In genomic region chr9:93894691-93895079, GRCh38 we compare ENCODE assay signal across 22 cellular contexts.
DNase-seq lines count a peak whose midpoint lies in the region; ATAC-seq and TF ChIP-seq lines count a peak whose summit lies in the region.
"Had no signal": no experiment of that assay in that cellular context is flagged by ENCODE, and none has a peak within 500 bp of the region (broad histone marks: within the 10 kb centered on the region; RNA-seq: fewer than 3 reads in every experiment).

No MANE protein-coding gene starts in this region.

- in situ Hi-C loops in transverse colon (cut with MboI; ENCODE audit: low pct_ligation_motif_present in 1 of 4, low pct_unique_long_range_greater_than_20kb in 1 of 4, low sequenced_read_pairs in 3 of 4), result no loop called here

- TF ChIP-seq EP300 in transverse colon (IDR thresholded peaks at IDR 0.05; ENCODE audit: low read depth), result no peak

- intact Hi-C loops in transverse colon (cut with DNase I; ENCODE audit: low total_unique reads), result no loop called here

- no peak for ATAC-seq in left lobe of liver
- ATAC-seq in stimulated activated naive CD8-positive, alpha-beta T cell treated with anti-CD3 and anti-CD28 coated beads, Interleukin-15, Interleukin-2, amounts not matched to agents 100 U/mL and 50 U/mL, for 24 hours, result no peak
- no peak for ATAC-seq in GM18861 (IDR thresholded peaks at IDR 0.05; ENCODE audit: unreplicated experiment)
- no peak for ATAC-seq in HG03039 (IDR thresholded peaks at IDR 0.05; ENCODE audit: unreplicated experiment)
- ATAC-seq: HCT116; naive thymus-derived CD4-positive, alpha-beta T cell had no signal

- no peaks in the 10 kb centered on the region for H3K36me3 ChIP-seq in transverse colon
- H3K36me3 ChIP-seq: esophagus muscularis mucosa, right atrium auricular region, SJSA1, uterus had no signal

- WGBS in transverse colon (ENCODE audit: low coverage in 1 of 2), 2 donors, result 90 to 100% methylated on average over 2 to 6 of the region's 6 CpGs

- TF ChIP-seq POLR2A in transverse colon (IDR thresholded peaks at IDR 0.05), result no peak

- no peak overlapping the region for H3K4me3 ChIP-seq in transverse colon
- H3K4me3 ChIP-seq: esophagus muscularis mucosa, right atrium auricular region, SJSA1, uterus had no signal

- no peaks in the 10 kb centered on the region for H3K4me1 ChIP-seq in transverse colon
- H3K4me1 ChIP-seq: esophagus muscularis mucosa, right atrium auricular region, SJSA1, uterus had no signal

- DNase-seq in activated CD8-positive, alpha-beta memory T cell treated with anti-CD3 and anti-CD28 coated beads for 24 hours, result peak; percentile 43
- no peak for DNase-seq in activated CD8-positive, alpha-beta memory T cell treated with anti-CD3 and anti-CD28 coated beads, Interleukin-2, amount 50 U/mL, for 4 hours
- DNase-seq in NCI-H69 (lab: John Stamatoyannopoulos, UW) (peak; percentile 18), left lobe of liver (ENCODE audit: low spot score) (peak; percentile 42), transverse colon (peak; percentile 6)
- no peak for DNase-seq in stimulated activated naive CD8-positive, alpha-beta T cell treated with anti-CD3 and anti-CD28 coated beads, Interleukin-15, Interleukin-2, amounts not matched to agents 100 U/mL and 50 U/mL, for 24 hours
- DNase-seq: ACHN; activated CD4-positive, alpha-beta T cell treated with anti-CD3 and anti-CD28 coated beads, Interleukin-2, amount 10 ng/mL, durations not matched to agents 24 days and 14 days; activated effector memory CD4-positive, alpha-beta T cell treated with Interleukin-2 at 50 U/mL for 16 hours; C1 segment of cervical spinal cord; effector memory CD4-positive, alpha-beta T cell; Karpas-422; MV-4-11; stimulated activated CD4-positive, alpha-beta T cell treated with anti-CD3 and anti-CD28 coated beads, Interleukin-15, amount 100 ng/mL, for 24 hours; uterus had no signal

- no peak overlapping the region for H3K27ac ChIP-seq in transverse colon
- H3K27ac ChIP-seq: esophagus muscularis mucosa, right atrium auricular region, SJSA1, uterus had no signal

- H3K9me3 ChIP-seq in transverse colon, result peaks cover 0 to 11% of the 10 kb centered on the region in 2 donors
- H3K9me3 ChIP-seq: SJSA1, uterus had no signal

- TF ChIP-seq CTCF in transverse colon (IDR thresholded peaks at IDR 0.05), result no peak

- no peaks in the 10 kb centered on the region for H3K27me3 ChIP-seq in transverse colon
- H3K27me3 ChIP-seq: esophagus muscularis mucosa, right atrium auricular region, SJSA1, uterus had no signal

Comparison
In these comparisons a context has a peak if more than half of its experiments do, and no peak if none do; other contexts are left out.
1. DNase-seq: peak in activated CD8-positive, alpha-beta memory T cell treated with anti-CD3 and anti-CD28 coated beads for 24 hours (single experiment), NCI-H69 (single experiment), left lobe of liver (single experiment) and transverse colon (single experiment); none in activated CD8-positive, alpha-beta memory T cell treated with anti-CD3 and anti-CD28 coated beads, Interleukin-2, amount 50 U/mL, for 4 hours (single experiment) and stimulated activated naive CD8-positive, alpha-beta T cell treated with anti-CD3 and anti-CD28 coated beads, Interleukin-15, Interleukin-2, amounts not matched to agents 100 U/mL and 50 U/mL, for 24 hours (single experiment).